8 cellular contexts compared by ENCODE assay signal in the genomic region with DNA sequence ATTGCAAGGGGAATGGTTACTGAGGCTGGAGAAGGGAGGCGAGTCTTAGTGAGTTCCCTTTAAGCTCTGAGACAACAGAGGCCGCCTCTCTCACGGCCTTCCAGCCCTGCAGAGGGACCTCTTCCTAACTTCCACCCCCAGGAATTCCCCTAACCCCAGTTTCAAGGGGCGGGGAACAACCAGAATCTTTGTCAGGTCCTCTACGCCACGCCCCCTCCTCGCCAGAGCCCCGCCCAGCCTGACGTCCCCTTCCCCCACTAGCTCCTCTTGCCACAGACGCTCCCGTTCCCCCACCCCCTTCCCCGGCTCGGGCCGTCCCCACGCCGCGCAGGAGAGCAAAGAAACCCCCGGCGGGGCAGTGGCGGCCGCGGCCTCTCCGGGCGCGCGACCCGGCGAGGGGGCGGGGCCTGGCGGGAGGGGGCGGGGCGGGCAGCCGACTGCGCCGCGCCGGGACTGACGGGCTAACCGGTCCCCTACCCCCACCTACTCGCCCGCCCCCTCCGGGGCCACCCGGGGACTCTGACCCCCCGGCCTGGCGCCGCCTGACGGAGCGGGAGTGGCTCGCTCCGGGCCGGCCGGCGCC. TPM values are rescaled to one million over a fixed set of nuclear protein-coding genes. Genes with fewer than 3 reads are reported as not detected.
DNase-seq lines count a peak whose midpoint lies in the region; ATAC-seq, FAIRE-seq and TF ChIP-seq lines count a peak whose summit lies in the region.

No MANE protein-coding gene starts in this region.

- peaks cover 3% of the 10 kb centered on the region for H4K20me1 ChIP-seq in osteoblast (ENCODE audit: insufficient read depth, low read length)

- H3K79me2 ChIP-seq in osteoblast (ENCODE audit: insufficient read depth, low read length) = peaks cover 38% of the 10 kb centered on the region

- H3K36me3 Mint-ChIP-seq in activated naive CD4-positive, alpha-beta T cell treated with anti-CD3 and anti-CD28 coated beads, Interleukin-2, amount 50 U/mL, for 72 hours = peaks cover 0 to 12% of the 10 kb centered on the region in 2 donors

- H3K9ac ChIP-seq in ES-I3 (ENCODE audit: low read depth, low read length) = peak overlapping the region; percentile 91

- peak overlapping the region; percentile 81 for H3K4me2 ChIP-seq in osteoblast (ENCODE audit: insufficient read depth, low read length)

- intact Hi-C loops in head of caudate nucleus (cut with DNase I) = loop anchor here (10.0 kb wide), 1 partner anchor 140 kb away; a partner anchor contains a TSS
- intact Hi-C loops in testis (cut with DNase I; ENCODE audit: low total_unique reads) = no loop called here

- peak overlapping the region; percentile 78 for H3K27ac ChIP-seq in osteoblast (ENCODE audit: low read depth, low read length)
- peak overlapping the region; percentile 18 to 93 for H3K27ac ChIP-seq in testis

- H3K36me3 ChIP-seq in ES-I3 (ENCODE audit: insufficient read depth, low read length) (no peaks in the 10 kb centered on the region), MG63 (no peaks in the 10 kb centered on the region), osteoblast (ENCODE audit: insufficient read depth, low read length) (no peaks in the 10 kb centered on the region), testis (ENCODE audit: low read depth, missing control alignments) (no peaks in the 10 kb centered on the region)

- H3K9me3 Mint-ChIP-seq in activated naive CD4-positive, alpha-beta T cell treated with anti-CD3 and anti-CD28 coated beads, Interleukin-2, amount 50 U/mL, for 72 hours = no peaks in the 10 kb centered on the region

- H3K9me3 ChIP-seq in ES-I3 (ENCODE audit: control insufficient read depth, insufficient read depth, low read length) = no peaks in the 10 kb centered on the region
- no peaks in the 10 kb centered on the region for H3K9me3 ChIP-seq in MG63
- no peaks in the 10 kb centered on the region for H3K9me3 ChIP-seq in osteoblast (ENCODE audit: low read depth, low read length)
- no peaks in the 10 kb centered on the region for H3K9me3 ChIP-seq in testis

- H3K27me3 ChIP-seq in MG63 (no peaks in the 10 kb centered on the region), osteoblast (ENCODE audit: insufficient read depth, low read length) (no peaks in the 10 kb centered on the region), testis (no peaks in the 10 kb centered on the region)

- no peak for TF ChIP-seq CTCF in osteoblast (IDR thresholded peaks at IDR 0.05; ENCODE audit: extremely low read depth, low read depth, low read length)
- TF ChIP-seq CTCF in testis (IDR thresholded peaks at IDR 0.05) = no peak

- peak; percentile 28; the same call in 1 of the 2 replicates for TF ChIP-seq POLR2A in H54 (IDR thresholded peaks at IDR 0.05; ENCODE audit: low read depth, low read length)
- TF ChIP-seq POLR2A in testis (IDR thresholded peaks at IDR 0.05) = no peak

- ATAC-seq in SK-N-SH treated with all-trans-retinoic acid at 6 μM for 48 hours = peak; percentile 82
- ATAC-seq in activated naive CD4-positive, alpha-beta T cell treated with anti-CD3 and anti-CD28 coated beads, Interleukin-2, amount 50 U/mL, for 72 hours = peak; percentile 88 to 89

- no peak for FAIRE-seq in H54 (lab: Jason Lieb, UNC)

- DNase-seq in H54 (ENCODE audit: insufficient read length, low spot score) = peak; percentile 51
- DNase-seq in MG63 = peak; percentile 88
- peak; percentile 92 to 95 for DNase-seq in activated naive CD4-positive, alpha-beta T cell treated with anti-CD3 and anti-CD28 coated beads, Interleukin-2, amount 50 U/mL, for 72 hours (ENCODE audit: low spot score in 2 of 2)
- DNase-seq in head of caudate nucleus = peak; percentile 78 to 95 (median 90)
- peak; percentile 92 for DNase-seq in osteoblast (ENCODE audit: insufficient read length, low spot score, missing footprints)
- DNase-seq in testis = peak; percentile 93

- H2AFZ ChIP-seq in osteoblast (ENCODE audit: low read length) = peak overlapping the region; percentile 83

- H3K4me3 ChIP-seq in MG63 (peak overlapping the region; percentile 53), osteoblast (ENCODE audit: insufficient read depth, low read length) (peak overlapping the region; percentile 77), testis (peak overlapping the region; percentile 64 to 91)

- H3K27ac Mint-ChIP-seq in activated naive CD4-positive, alpha-beta T cell treated with anti-CD3 and anti-CD28 coated beads, Interleukin-2, amount 50 U/mL, for 72 hours = peak overlapping the region; percentile 83 to 91

- H3K4me1 ChIP-seq in ES-I3 (ENCODE audit: insufficient read depth, low read length) (peaks cover 18% of the 10 kb centered on the region), osteoblast (ENCODE audit: insufficient read depth, low read length) (peaks cover 31% of the 10 kb centered on the region), testis (peaks cover 7% of the 10 kb centered on the region)

- 0 to 1% methylated on average over 12 to 20 of the region's 53 CpGs for WGBS in testis, 2 donors

TF ChIP-seq in SK-N-SH treated with all-trans-retinoic acid at 6 μM for 48 hours, 23 proteins besides CTCF, POLR2A, EP300 and RAD21:
- TF ChIP-seq ZNF565 (CRISPR knock-in tag; conservative IDR thresholded peaks at IDR 0.05; ENCODE audit: low read depth) (no peak), SNAI2 (CRISPR knock-in tag; IDR thresholded peaks at IDR 0.05) (no peak), ZNF8 (CRISPR knock-in tag; IDR thresholded peaks at IDR 0.05) (no peak), GLIS3 (CRISPR knock-in tag; IDR thresholded peaks at IDR 0.05) (no peak), PPARA (CRISPR knock-in tag; IDR thresholded peaks at IDR 0.05; ENCODE audit: borderline replicate concordance) (no peak), ESRRG (CRISPR knock-in tag; IDR thresholded peaks at IDR 0.05) (no peak), OSR1 (CRISPR knock-in tag; IDR thresholded peaks at IDR 0.05) (no peak), ZFP3 (CRISPR knock-in tag; IDR thresholded peaks at IDR 0.05) (no peak), ZNF70 (CRISPR knock-in tag; IDR thresholded peaks at IDR 0.05) (no peak)
- TF ChIP-seq, protein P1, sequence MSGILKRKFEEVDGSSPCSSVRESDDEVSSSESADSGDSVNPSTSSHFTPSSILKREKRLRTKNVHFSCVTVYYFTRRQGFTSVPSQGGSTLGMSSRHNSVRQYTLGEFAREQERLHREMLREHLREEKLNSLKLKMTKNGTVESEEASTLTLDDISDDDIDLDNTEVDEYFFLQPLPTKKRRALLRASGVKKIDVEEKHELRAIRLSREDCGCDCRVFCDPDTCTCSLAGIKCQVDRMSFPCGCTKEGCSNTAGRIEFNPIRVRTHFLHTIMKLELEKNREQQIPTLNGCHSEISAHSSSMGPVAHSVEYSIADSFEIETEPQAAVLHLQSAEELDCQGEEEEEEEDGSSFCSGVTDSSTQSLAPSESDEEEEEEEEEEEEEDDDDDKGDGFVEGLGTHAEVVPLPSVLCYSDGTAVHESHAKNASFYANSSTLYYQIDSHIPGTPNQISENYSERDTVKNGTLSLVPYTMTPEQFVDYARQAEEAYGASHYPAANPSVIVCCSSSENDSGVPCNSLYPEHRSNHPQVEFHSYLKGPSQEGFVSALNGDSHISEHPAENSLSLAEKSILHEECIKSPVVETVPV (CRISPR knock-in tag; IDR thresholded peaks at IDR 0.05) = no peak

RNA-seq across cellular contexts. Expression of a gene that starts 12.2 kb away (rescaled TPM):
- total RNA-seq in MG63 (2014; rRNA removed; shearing (Covaris generic); ENCODE audit: low replicate concordance) = 12.1 and 12.2 TPM in 2 replicates
- total RNA-seq in activated naive CD4-positive, alpha-beta T cell treated with anti-CD3 and anti-CD28 coated beads, Interleukin-2, amount 50 U/mL, for 72 hours = 10 to 100 TPM; 13.8 to 24.0 TPM
- under 0.01 TPM in 1 of 2 replicates, not detected in the other for total RNA-seq in osteoblast
- not detected for total RNA-seq in testis
- 0.86 TPM for polyA plus RNA-seq in testis (ENCODE audit: insufficient read depth, low read depth, low replicate concordance)

RNA-seq across cellular contexts. Expression of a gene that starts 17.6 kb away (rescaled TPM):
- total RNA-seq in MG63 (2014; rRNA removed; shearing (Covaris generic); ENCODE audit: low replicate concordance) = 50.8 and 78.7 TPM in 2 replicates
- 10 to 100 TPM in 1 of 2 donors, 1 to 10 TPM in 1; 5.0 to 29.4 TPM for total RNA-seq in activated naive CD4-positive, alpha-beta T cell treated with anti-CD3 and anti-CD28 coated beads, Interleukin-2, amount 50 U/mL, for 72 hours
- total RNA-seq in osteoblast (65.1 and 95.5 TPM in 2 replicates), testis (10 to 100 TPM; 11.0 to 14.4 TPM)
- 20.9 TPM for polyA plus RNA-seq in testis (ENCODE audit: insufficient read depth, low read depth, low replicate concordance)

Comparison
In these comparisons a context has a peak if more than half of its experiments do, and no peak if none do; other contexts are left out.
1. Peak in every context shown above with its lines: DNase-seq, ATAC-seq, H3K4me3 ChIP-seq and H3K27ac ChIP-seq.
2. RNA of a gene that starts 12.2 kb away (total RNA-seq): 13.8 to 24.0 TPM in activated naive CD4-positive, alpha-beta T cell treated with anti-CD3 and anti-CD28 coated beads, Interleukin-2, amount 50 U/mL, for 72 hours and 12.1 to 12.2 TPM in MG63; not detected in testis and under 0.01 TPM in osteoblast; every median in the first group is over 10 times any median in the second.